ENCODE assay signal across 1 cellular context in the genomic region with DNA sequence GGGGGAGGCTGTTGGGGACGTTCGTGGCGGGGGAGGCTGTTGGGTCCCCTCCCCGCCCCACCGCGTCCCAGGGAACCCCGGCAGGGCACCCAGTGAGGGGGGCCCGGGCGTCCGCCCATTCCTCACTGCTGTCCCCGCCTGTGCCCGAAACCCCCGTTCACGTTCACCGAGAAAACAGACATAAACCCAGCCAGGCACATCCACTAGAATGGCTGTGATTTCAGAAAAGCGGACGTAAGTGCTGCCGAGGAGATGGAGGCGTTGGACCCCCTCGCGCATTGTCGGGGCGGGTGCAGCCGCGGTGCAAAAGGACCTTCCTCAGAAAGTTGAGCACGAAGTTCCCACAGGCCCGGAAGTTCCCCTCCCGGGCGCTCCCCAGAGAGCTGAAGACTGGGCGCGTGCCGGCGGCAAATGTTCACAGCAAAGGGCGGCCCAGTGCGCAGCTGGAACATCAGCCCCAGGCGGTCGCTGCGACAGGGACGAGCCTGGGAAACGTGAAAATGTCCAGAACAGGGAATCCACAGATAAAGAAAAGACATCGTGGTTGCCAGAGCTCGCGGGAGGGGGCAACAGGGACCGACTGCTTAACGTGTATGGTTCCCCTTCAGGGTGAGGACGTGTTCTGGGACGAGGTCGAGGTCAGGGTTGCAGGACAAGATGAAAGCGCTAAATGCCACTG.
TF ChIP-seq lines count a peak whose summit lies in the region.

No MANE protein-coding gene starts in this region.

TF ChIP-seq in HepG2, 621 proteins besides CTCF, POLR2A, EP300 and RAD21:
- TF ChIP-seq, protein P1, sequence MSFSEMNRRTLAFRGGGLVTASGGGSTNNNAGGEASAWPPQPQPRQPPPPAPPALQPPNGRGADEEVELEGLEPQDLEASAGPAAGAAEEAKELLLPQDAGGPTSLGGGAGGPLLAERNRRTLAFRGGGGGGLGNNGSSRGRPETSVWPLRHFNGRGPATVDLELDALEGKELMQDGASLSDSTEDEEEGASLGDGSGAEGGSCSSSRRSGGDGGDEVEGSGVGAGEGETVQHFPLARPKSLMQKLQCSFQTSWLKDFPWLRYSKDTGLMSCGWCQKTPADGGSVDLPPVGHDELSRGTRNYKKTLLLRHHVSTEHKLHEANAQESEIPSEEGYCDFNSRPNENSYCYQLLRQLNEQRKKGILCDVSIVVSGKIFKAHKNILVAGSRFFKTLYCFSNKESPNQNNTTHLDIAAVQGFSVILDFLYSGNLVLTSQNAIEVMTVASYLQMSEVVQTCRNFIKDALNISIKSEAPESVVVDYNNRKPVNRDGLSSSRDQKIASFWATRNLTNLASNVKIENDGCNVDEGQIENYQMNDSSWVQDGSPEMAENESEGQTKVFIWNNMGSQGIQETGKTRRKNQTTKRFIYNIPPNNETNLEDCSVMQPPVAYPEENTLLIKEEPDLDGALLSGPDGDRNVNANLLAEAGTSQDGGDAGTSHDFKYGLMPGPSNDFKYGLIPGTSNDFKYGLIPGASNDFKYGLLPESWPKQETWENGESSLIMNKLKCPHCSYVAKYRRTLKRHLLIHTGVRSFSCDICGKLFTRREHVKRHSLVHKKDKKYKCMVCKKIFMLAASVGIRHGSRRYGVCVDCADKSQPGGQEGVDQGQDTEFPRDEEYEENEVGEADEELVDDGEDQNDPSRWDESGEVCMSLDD (CRISPR knock-in tag; IDR thresholded peaks at IDR 0.05; ENCODE audit: borderline replicate concordance) = no peak
- TF ChIP-seq ETV5 (CRISPR knock-in tag; IDR thresholded peaks at IDR 0.05; ENCODE audit: borderline replicate concordance) (no peak), TARDBP (CRISPR knock-in tag; IDR thresholded peaks at IDR 0.05) (no peak), RXRA (CRISPR knock-in tag; IDR thresholded peaks at IDR 0.05) (0 out of 2 replicates have a peak, but pooled peaks have one; percentile 12), FOXM1 (CRISPR knock-in tag; IDR thresholded peaks at IDR 0.05) (no peak), ZNF75D (CRISPR knock-in tag; IDR thresholded peaks at IDR 0.05; ENCODE audit: borderline replicate concordance) (no peak), ZNF343 (CRISPR knock-in tag; IDR thresholded peaks at IDR 0.05) (0 out of 2 replicates have a peak, but pooled peaks have one; percentile 18), FOSL2 (CRISPR knock-in tag; IDR thresholded peaks at IDR 0.05) (no peak)
- TF ChIP-seq, protein P2, sequence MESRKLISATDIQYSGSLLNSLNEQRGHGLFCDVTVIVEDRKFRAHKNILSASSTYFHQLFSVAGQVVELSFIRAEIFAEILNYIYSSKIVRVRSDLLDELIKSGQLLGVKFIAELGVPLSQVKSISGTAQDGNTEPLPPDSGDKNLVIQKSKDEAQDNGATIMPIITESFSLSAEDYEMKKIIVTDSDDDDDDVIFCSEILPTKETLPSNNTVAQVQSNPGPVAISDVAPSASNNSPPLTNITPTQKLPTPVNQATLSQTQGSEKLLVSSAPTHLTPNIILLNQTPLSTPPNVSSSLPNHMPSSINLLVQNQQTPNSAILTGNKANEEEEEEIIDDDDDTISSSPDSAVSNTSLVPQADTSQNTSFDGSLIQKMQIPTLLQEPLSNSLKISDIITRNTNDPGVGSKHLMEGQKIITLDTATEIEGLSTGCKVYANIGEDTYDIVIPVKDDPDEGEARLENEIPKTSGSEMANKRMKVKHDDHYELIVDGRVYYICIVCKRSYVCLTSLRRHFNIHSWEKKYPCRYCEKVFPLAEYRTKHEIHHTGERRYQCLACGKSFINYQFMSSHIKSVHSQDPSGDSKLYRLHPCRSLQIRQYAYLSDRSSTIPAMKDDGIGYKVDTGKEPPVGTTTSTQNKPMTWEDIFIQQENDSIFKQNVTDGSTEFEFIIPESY (CRISPR knock-in tag; IDR thresholded peaks at IDR 0.05) = 0 out of 2 replicates have a peak, but pooled peaks have one; percentile 31
